1 cellular context compared by ENCODE assay signal in genomic region chr18:56541790-56542189, GRCh38.
TF ChIP-seq lines count a peak whose summit lies in the region.

No MANE protein-coding gene starts in this region.

TF ChIP-seq in GM23338, 12 proteins besides CTCF, POLR2A, EP300 and RAD21:
- TF ChIP-seq REST (IDR thresholded peaks at IDR 0.05; ENCODE audit: unreplicated experiment) = no peak
- TF ChIP-seq ZNF114 (CRISPR knock-in tag; IDR thresholded peaks at IDR 0.05) = no peak
- no peak for TF ChIP-seq POLR2AphosphoS5 (IDR thresholded peaks at IDR 0.05; ENCODE audit: low read depth)
- TF ChIP-seq STAT1 (IDR thresholded peaks at IDR 0.05; ENCODE audit: unreplicated experiment) = no peak
- no peak for TF ChIP-seq JUNB (IDR thresholded peaks at IDR 0.05; ENCODE audit: unreplicated experiment)
- no peak for TF ChIP-seq NANOG (IDR thresholded peaks at IDR 0.05; ENCODE audit: borderline replicate concordance)
- TF ChIP-seq ZNF331 (CRISPR knock-in tag; IDR thresholded peaks at IDR 0.05; ENCODE audit: low read depth) = no peak
- no peak for TF ChIP-seq EZH2phosphoT487 (IDR thresholded peaks at IDR 0.05; ENCODE audit: unreplicated experiment)
- no peak for TF ChIP-seq ZNF462 (CRISPR knock-in tag; IDR thresholded peaks at IDR 0.05)
- no peak for TF ChIP-seq ETS1 (IDR thresholded peaks at IDR 0.05)
- TF ChIP-seq CREB1 (CRISPR knock-in tag; IDR thresholded peaks at IDR 0.05; ENCODE audit: low read depth) = no peak
- TF ChIP-seq EZH2 (IDR thresholded peaks at IDR 0.05; ENCODE audit: low read depth, unreplicated experiment) = no peak
TF ChIP-seq in GM23338: peak in this region for 0.
